Comparison of ENCODE assay signal across 8 cellular contexts in genomic region chr19:16571283-16571682, GRCh38. TPM values are rescaled to one million over a fixed set of nuclear protein-coding genes. Genes with fewer than 3 reads are reported as not detected.
DNase-seq lines count a peak whose midpoint lies in the region; ATAC-seq and TF ChIP-seq lines count a peak whose summit lies in the region.

No MANE protein-coding gene starts in this region.

- no peaks in the 10 kb centered on the region for H3K4me1 ChIP-seq in aorta (ENCODE audit: control insufficient read depth in 1 of 2, insufficient read depth in 2 of 2, low read length in 2 of 2)

- H3K4me3 ChIP-seq in astrocyte of the cerebellum (ENCODE audit: low read depth, low read length) (peak overlapping the region; percentile 77), lower leg skin (ENCODE audit: low read depth, poor library complexity, severe bottlenecking) (peak overlapping the region; percentile 86), aorta (ENCODE audit: low read length in 2 of 2) (peak overlapping the region; percentile 61 to 80)

- no peaks in the 10 kb centered on the region for H3K9me3 ChIP-seq in aorta (ENCODE audit: control insufficient read depth, low read length)

- TF ChIP-seq CTCF in astrocyte of the cerebellum (IDR thresholded peaks at IDR 0.05; ENCODE audit: low read depth, low read length, missing control alignments): no peak
- TF ChIP-seq CTCF in lower leg skin (IDR thresholded peaks at IDR 0.05): no peak

- H3K27ac ChIP-seq in aorta (ENCODE audit: low read depth in 1 of 2, low read length in 2 of 2): no peak overlapping the region

- ATAC-seq in aorta (ENCODE audit: low FRiP score) (no peak), HG02973 (IDR thresholded peaks at IDR 0.05; ENCODE audit: unreplicated experiment) (no peak), GM21526 (IDR thresholded peaks at IDR 0.05; ENCODE audit: low FRiP score, unreplicated experiment) (no peak)

- no peaks in the 10 kb centered on the region for H3K27me3 ChIP-seq in aorta (ENCODE audit: control insufficient read depth in 1 of 2, insufficient read depth in 2 of 2, low read length in 1 of 2)

- intact Hi-C loops in lower leg skin (cut with DNase I; ENCODE audit: low total_unique reads) (no loop called here), aorta (cut with DNase I) (loop anchor here in 1 of 2 donors (1.0 kb wide), 1 partner anchor 28 kb away; no protein-coding TSS in a partner anchor)

- 17 to 37% methylated on average over 6 of the region's 6 CpGs for WGBS in lower leg skin, 2 donors
- 16 to 19% methylated on average over 6 of the region's 6 CpGs for WGBS in aorta, 2 donors

- no peak for TF ChIP-seq POLR2A in lower leg skin (IDR thresholded peaks at IDR 0.05)

- in situ Hi-C loops in astrocyte of the cerebellum (cut with HindIII; ENCODE audit: low sequenced_read_pairs): no loop called here

- peak; percentile 70 for DNase-seq in Daoy (ENCODE audit: low read depth)
- DNase-seq in LoVo (ENCODE audit: low spot score): peak; percentile 13
- DNase-seq in astrocyte of the cerebellum (ENCODE audit: low read depth): peak; percentile 11
- no peak for DNase-seq in lower leg skin (ENCODE audit: low spot score in 2 of 2)
- DNase-seq in aorta: no peak
- DNase-seq in amygdala (lab: John Stamatoyannopoulos, UW): no peak

- H3K36me3 ChIP-seq in aorta (ENCODE audit: control insufficient read depth in 1 of 2, insufficient read depth in 2 of 2, low read length in 1 of 2): no peaks in the 10 kb centered on the region

RNA-seq across cellular contexts. Expression of gene SLC35E1, which starts 0.9 kb away (rescaled TPM):
- total RNA-seq in Daoy (2014; rRNA removed; shearing (Covaris generic)): 25.4 and 30.6 TPM in 2 replicates
- total RNA-seq in lower leg skin: 10 to 100 TPM; 30.7 to 43.2 (median 39.2) TPM
- 10 to 100 TPM; 33.9 to 37.7 TPM for total RNA-seq in aorta
- polyA plus RNA-seq in aorta: 10 to 100 TPM; 22.5 to 24.5 TPM

RNA-seq across cellular contexts. Expression of gene CHERP, which starts 29.0 kb away (rescaled TPM):
- total RNA-seq in Daoy (2014; rRNA removed; shearing (Covaris generic)): 2.8 and 4.7 TPM in 2 replicates
- total RNA-seq in lower leg skin (10 to 100 TPM in 3 of 4 donors, 1 to 10 TPM in 1; 9.7 to 32.7 (median 12.6) TPM), aorta (10 to 100 TPM; 32.4 to 36.6 TPM)
- polyA plus RNA-seq in aorta: 10 to 100 TPM in 1 of 2 donors, 1 to 10 TPM in 1; 5.5 to 17.4 TPM

RNA-seq across cellular contexts. Expression of gene MED26, which starts 56.7 kb away (rescaled TPM):
- 5.1 and 6.2 TPM in 2 replicates for total RNA-seq in Daoy (2014; rRNA removed; shearing (Covaris generic))
- total RNA-seq in lower leg skin (10 to 100 TPM; 12.0 to 16.6 (median 14.5) TPM), aorta (1 to 10 TPM; 8.0 to 8.4 TPM)
- 1 to 10 TPM in 1 of 2 donors, under 1 TPM in 1; 0.75 to 2.6 TPM for polyA plus RNA-seq in aorta

Comparison
In these comparisons a context has a peak if more than half of its experiments do, and no peak if none do; other contexts are left out.
1. DNase-seq: peak in Daoy (single experiment), LoVo (single experiment) and astrocyte of the cerebellum (single experiment); none in lower leg skin (0 of 2), aorta (0 of 2) and amygdala (0 of 56).
2. Peak in every context shown above with its lines, with median percentiles within 50 percentile points of each other: H3K4me3 ChIP-seq.